8 cellular contexts compared by ENCODE assay signal in genomic region chr19:4584670-4585460, GRCh38. TPM values are rescaled to one million over a fixed set of nuclear protein-coding genes. Genes with fewer than 3 reads are reported as not detected.
A peak's percentile ranks its signal among the peaks of the same experiment; 100 is the strongest.
DNase-seq lines count a peak whose midpoint lies in the region; ATAC-seq lines count a peak whose summit lies in the region.

No MANE protein-coding gene starts in this region.

- H3K9me3 Mint-ChIP-seq in stimulated activated naive B cell treated with anti-CD40 and anti-IgM and Interleukin-4, amounts not matched to agents 10 μg/mL and 1 μg/mL and 100 μg/mL, for 72 hours: no peaks in the 10 kb centered on the region
- no peaks in the 10 kb centered on the region for H3K9me3 Mint-ChIP-seq in activated T-cell treated with anti-CD3 and anti-CD28 coated beads, Interleukin-2, amount 50 U/mL, for 4 hours

- DNase-seq in NCI-H2081 (lab: John Stamatoyannopoulos, UW): peak; percentile 27 to 57
- DNase-seq in NCI-H2081 treated with DMSO at 0.1 percent for 48 hours (lab: John Stamatoyannopoulos, UW): no peak
- peak; percentile 47 for DNase-seq in RPMI7951 (ENCODE audit: low read depth)
- peak in 1 of 3 donors; percentile 48 for DNase-seq in right cardiac atrium
- DNase-seq in stimulated activated naive B cell treated with anti-CD40 and anti-IgM and Interleukin-4, amounts not matched to agents 10 μg/mL and 1 μg/mL and 100 μg/mL, for 72 hours: no peak
- DNase-seq in AG08395 (ENCODE audit: low spot score): no peak
- DNase-seq in activated T-cell treated with anti-CD3 and anti-CD28 coated beads, Interleukin-2, amount 50 U/mL, for 4 hours: no peak

- intact Hi-C loops in right cardiac atrium (cut with DNase I): no loop called here

- H3K4me3 Mint-ChIP-seq in stimulated activated naive B cell treated with anti-CD40 and anti-IgM and Interleukin-4, amounts not matched to agents 10 μg/mL and 1 μg/mL and 100 μg/mL, for 72 hours: no peak overlapping the region
- no peak overlapping the region for H3K4me3 Mint-ChIP-seq in activated T-cell treated with anti-CD3 and anti-CD28 coated beads, Interleukin-2, amount 50 U/mL, for 4 hours

- 8% methylated on average over 45 of the region's 45 CpGs for WGBS in right cardiac atrium

- H3K4me1 ChIP-seq in right cardiac atrium (ENCODE audit: control insufficient read depth, insufficient read depth, low read length): no peaks in the 10 kb centered on the region

- no peak for ATAC-seq in right cardiac atrium
- no peak for ATAC-seq in stimulated activated naive B cell treated with anti-CD40 and anti-IgM and Interleukin-4, amounts not matched to agents 10 μg/mL and 1 μg/mL and 100 μg/mL, for 72 hours (replicated peaks)
- no peak for ATAC-seq in HG03457 (IDR thresholded peaks at IDR 0.05; ENCODE audit: unreplicated experiment)
- ATAC-seq in activated T-cell treated with anti-CD3 and anti-CD28 coated beads, Interleukin-2, amount 50 U/mL, for 4 hours: no peak

- no peak overlapping the region for H3K27ac ChIP-seq in right cardiac atrium (ENCODE audit: low read length)

- H3K27ac Mint-ChIP-seq in stimulated activated naive B cell treated with anti-CD40 and anti-IgM and Interleukin-4, amounts not matched to agents 10 μg/mL and 1 μg/mL and 100 μg/mL, for 72 hours: peak overlapping the region; percentile 31

- peaks cover 0 to 4% of the 10 kb centered on the region in 2 donors for H3K36me3 Mint-ChIP-seq in stimulated activated naive B cell treated with anti-CD40 and anti-IgM and Interleukin-4, amounts not matched to agents 10 μg/mL and 1 μg/mL and 100 μg/mL, for 72 hours
- H3K36me3 Mint-ChIP-seq in activated T-cell treated with anti-CD3 and anti-CD28 coated beads, Interleukin-2, amount 50 U/mL, for 4 hours (ENCODE audit: insufficient read depth): no peaks in the 10 kb centered on the region

- no peaks in the 10 kb centered on the region for H3K27me3 ChIP-seq in right cardiac atrium (ENCODE audit: control insufficient read depth, insufficient read depth)

- H3K4me1 Mint-ChIP-seq in stimulated activated naive B cell treated with anti-CD40 and anti-IgM and Interleukin-4, amounts not matched to agents 10 μg/mL and 1 μg/mL and 100 μg/mL, for 72 hours: peaks cover 8 to 9% of the 10 kb centered on the region in 2 donors
- peaks cover 7% of the 10 kb centered on the region for H3K4me1 Mint-ChIP-seq in activated T-cell treated with anti-CD3 and anti-CD28 coated beads, Interleukin-2, amount 50 U/mL, for 4 hours (ENCODE audit: low read depth)

- peaks cover 43 to 64% of the 10 kb centered on the region in 2 donors for H3K27me3 Mint-ChIP-seq in stimulated activated naive B cell treated with anti-CD40 and anti-IgM and Interleukin-4, amounts not matched to agents 10 μg/mL and 1 μg/mL and 100 μg/mL, for 72 hours
- peaks cover 52% of the 10 kb centered on the region for H3K27me3 Mint-ChIP-seq in activated T-cell treated with anti-CD3 and anti-CD28 coated beads, Interleukin-2, amount 50 U/mL, for 4 hours (ENCODE audit: low read depth)

- H3K9me3 ChIP-seq in right cardiac atrium (ENCODE audit: control insufficient read depth, low read length): no peaks in the 10 kb centered on the region

- H3K4me3 ChIP-seq in right cardiac atrium (ENCODE audit: low read length): peak overlapping the region; percentile 61

RNA-seq across cellular contexts. Expression of gene SEMA6B, which starts 25.4 kb away (rescaled TPM):
- 1.1 TPM in 2 replicates for total RNA-seq in RPMI7951 (2014; rRNA removed; shearing (Covaris generic))
- 10 to 100 TPM in 1 of 4 donors, 1 to 10 TPM in 3; 4.2 to 10.4 (median 7.9) TPM for total RNA-seq in right cardiac atrium
- 11.5 TPM for polyA plus RNA-seq in right cardiac atrium
- total RNA-seq in activated T-cell treated with anti-CD3 and anti-CD28 coated beads, Interleukin-2, amount 50 U/mL, for 4 hours: under 1 TPM; 0.08 to 0.18 (median 0.14) TPM

RNA-seq across cellular contexts. Expression of gene LRG1, which starts 45.0 kb away (rescaled TPM):
- total RNA-seq in RPMI7951 (2014; rRNA removed; shearing (Covaris generic)): not detected in 2 replicates
- total RNA-seq in right cardiac atrium: 1 to 10 TPM in 1 of 4 donors, under 1 TPM in 3; 0.20 to 1.1 (median 0.31) TPM
- polyA plus RNA-seq in right cardiac atrium: 0.41 TPM
- under 1 TPM; 0.08 to 0.24 (median 0.15) TPM for total RNA-seq in activated T-cell treated with anti-CD3 and anti-CD28 coated beads, Interleukin-2, amount 50 U/mL, for 4 hours

RNA-seq across cellular contexts. Expression of gene PLIN5, which starts 49.8 kb away (rescaled TPM):
- not detected in 2 replicates for total RNA-seq in RPMI7951 (2014; rRNA removed; shearing (Covaris generic))
- total RNA-seq in right cardiac atrium: 10 to 100 TPM; 25.5 to 60.3 (median 28.2) TPM
- polyA plus RNA-seq in right cardiac atrium: 33.9 TPM
- under 1 TPM in 1 of 3 donors, not detected in 2; 0.10 TPM for total RNA-seq in activated T-cell treated with anti-CD3 and anti-CD28 coated beads, Interleukin-2, amount 50 U/mL, for 4 hours

RNA-seq across cellular contexts. Expression of gene TNFAIP8L1, which starts 54.5 kb away (rescaled TPM):
- total RNA-seq in RPMI7951 (2014; rRNA removed; shearing (Covaris generic)): 7.7 and 11.8 TPM in 2 replicates
- 1 to 10 TPM; 2.8 to 5.6 (median 4.6) TPM for total RNA-seq in right cardiac atrium
- 6.0 TPM for polyA plus RNA-seq in right cardiac atrium
- 1 to 10 TPM; 3.2 to 4.0 (median 3.9) TPM for total RNA-seq in activated T-cell treated with anti-CD3 and anti-CD28 coated beads, Interleukin-2, amount 50 U/mL, for 4 hours

Comparison
In these comparisons a context has a peak if more than half of its experiments do, and no peak if none do; other contexts are left out.
1. DNase-seq: peak in NCI-H2081 (2 of 2) and RPMI7951 (single experiment); none in NCI-H2081 treated with DMSO at 0.1 percent for 48 hours (single experiment), stimulated activated naive B cell treated with anti-CD40 and anti-IgM and Interleukin-4, amounts not matched to agents 10 μg/mL and 1 μg/mL and 100 μg/mL, for 72 hours (single experiment), AG08395 (single experiment) and activated T-cell treated with anti-CD3 and anti-CD28 coated beads, Interleukin-2, amount 50 U/mL, for 4 hours (single experiment).
2. RNA of gene PLIN5, which starts 49.8 kb away (total RNA-seq): 25.5 to 60.3 TPM in right cardiac atrium; 0.10 TPM in activated T-cell treated with anti-CD3 and anti-CD28 coated beads, Interleukin-2, amount 50 U/mL, for 4 hours and not detected in RPMI7951; every median in the first group is over 10 times any median in the second.